In the genomic region with DNA sequence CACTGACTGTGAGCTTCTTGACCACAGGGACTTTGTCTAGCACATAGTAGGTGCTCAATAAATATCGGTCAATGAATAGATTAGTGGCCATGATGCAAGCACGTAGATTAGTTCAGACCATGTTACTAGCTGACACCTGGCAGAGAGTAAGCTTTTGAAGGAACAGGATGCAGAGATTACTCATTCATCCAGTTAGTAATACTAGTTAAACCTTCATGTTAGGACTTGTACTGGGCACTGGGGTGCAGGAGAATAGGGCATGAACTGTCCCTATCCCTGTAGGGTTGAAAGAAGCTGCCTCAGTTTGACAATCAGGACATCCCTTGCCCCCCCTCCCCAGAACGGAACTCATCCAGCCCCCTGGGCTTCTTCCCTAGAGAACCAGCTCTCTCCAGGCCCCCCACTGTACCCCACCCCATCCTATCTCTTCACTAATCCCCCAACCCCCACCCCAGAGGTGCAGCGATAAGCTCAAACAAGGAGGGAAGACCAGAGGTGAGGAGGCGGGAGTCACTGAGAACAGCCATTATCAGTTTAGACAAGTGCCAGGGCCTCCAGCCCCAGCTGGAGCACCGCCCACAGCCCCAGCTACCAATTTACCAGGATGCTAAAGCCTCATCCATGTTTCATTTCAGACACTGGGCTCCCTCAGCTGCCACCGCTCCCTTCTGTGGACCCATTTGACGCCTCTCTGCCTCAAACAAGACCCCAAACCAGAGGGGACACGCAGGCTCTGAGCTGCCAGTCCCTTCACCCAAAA, we compare ENCODE assay signal across 25 cellular contexts.
A peak's percentile ranks its signal among the peaks of the same experiment; 100 is the strongest.
DNase-seq lines count a peak whose midpoint lies in the region; ATAC-seq, FAIRE-seq and TF ChIP-seq lines count a peak whose summit lies in the region.
"Had no signal": no experiment of that assay in that cellular context is flagged by ENCODE, and none has a peak within 500 bp of the region (broad histone marks: within the 10 kb centered on the region; RNA-seq: fewer than 3 reads in every experiment).

No MANE protein-coding gene starts in this region.

- H3K27ac Mint-ChIP-seq in MCF 10A (ENCODE audit: low read depth, unreplicated experiment) = no peak overlapping the region

- ATAC-seq in foreskin keratinocyte = peak; percentile 87
- no peak for ATAC-seq in GM18868 (IDR thresholded peaks at IDR 0.05; ENCODE audit: unreplicated experiment)
- ATAC-seq: HepG2, Right ventricle myocardium inferior had no signal

- H3K4me1 Mint-ChIP-seq in MCF 10A (ENCODE audit: insufficient read depth, unreplicated experiment) = no peaks in the 10 kb centered on the region

- no peak overlapping the region for H3K4me3 Mint-ChIP-seq in MCF 10A (ENCODE audit: unreplicated experiment)

- no TSS peak for BruUV-seq in MCF 10A (replicated peaks; lab: Mats Ljungman, UMichigan)

- TF ChIP-seq CTCF in MCF 10A (IDR thresholded peaks at IDR 0.05; ENCODE audit: unreplicated experiment) (no peak), breast epithelium (IDR thresholded peaks at IDR 0.05) (no peak), foreskin keratinocyte (conservative IDR thresholded peaks at IDR 0.05) (no peak), transverse colon (IDR thresholded peaks at IDR 0.05) (no peak)

- no peaks in the 10 kb centered on the region for H3K9me3 Mint-ChIP-seq in MCF 10A (ENCODE audit: unreplicated experiment)

- H3K27ac ChIP-seq in breast epithelium (no peak overlapping the region), foreskin keratinocyte (no peak overlapping the region), transverse colon (no peak overlapping the region)
- H3K27ac ChIP-seq: Peyer's patch, SJCRH30 had no signal

- intact Hi-C loops in MCF 10A (cut with micrococcal nuclease) = loop anchor here (10.0 kb wide), 1 partner anchor 85 kb away; a partner anchor contains a TSS
- intact Hi-C loops in breast epithelium (cut with DNase I; ENCODE audit: low total_unique reads) = no loop called here
- intact Hi-C loops in transverse colon (cut with DNase I; ENCODE audit: low total_unique reads) = no loop called here

- H3K36me3 Mint-ChIP-seq in MCF 10A (ENCODE audit: insufficient read depth, unreplicated experiment) = no peaks in the 10 kb centered on the region

- H3K9me3 ChIP-seq in breast epithelium = no peaks in the 10 kb centered on the region
- no peaks in the 10 kb centered on the region for H3K9me3 ChIP-seq in transverse colon
- H3K9me3 ChIP-seq: MG63, Peyer's patch, SJCRH30 had no signal

- no peak for FAIRE-seq in RCC 7860 (lab: Jason Lieb, UNC)
- FAIRE-seq: GM12891, GM19239, H1, HepG2 had no signal

- H3K27me3 ChIP-seq in breast epithelium = peaks cover 4 to 80% of the 10 kb centered on the region in 2 donors
- H3K27me3 ChIP-seq in foreskin keratinocyte = peaks cover 40% of the 10 kb centered on the region
- peaks cover 79% of the 10 kb centered on the region for H3K27me3 ChIP-seq in transverse colon
- H3K27me3 ChIP-seq: Peyer's patch had no signal

- 61 to 76% methylated on average over 5 to 9 of the region's 9 CpGs for WGBS in transverse colon (ENCODE audit: low coverage in 1 of 2), 2 donors

- peaks cover 55% of the 10 kb centered on the region for H3K27me3 Mint-ChIP-seq in MCF 10A (ENCODE audit: insufficient read depth, unreplicated experiment)

- CTCF ChIA-PET in MCF 10A (lab: Yijun Ruan, JAX) = interaction anchor here (0.7 kb wide), 1 partner anchor 12 kb away, joined by 3 read pairs; no protein-coding TSS in a partner anchor

- H3K4me3 ChIP-seq in breast epithelium (no peak overlapping the region), transverse colon (no peak overlapping the region)
- H3K4me3 ChIP-seq: MG63, Peyer's patch, SJCRH30 had no signal

- H3K36me3 ChIP-seq in breast epithelium (no peaks in the 10 kb centered on the region), transverse colon (no peaks in the 10 kb centered on the region)
- H3K36me3 ChIP-seq: MG63, Peyer's patch, SJCRH30 had no signal

- DNase-seq in MCF 10A (ENCODE audit: unreplicated experiment) (peak; percentile 9), breast epithelium (ENCODE audit: low spot score in 2 of 2) (no peak), SK-N-DZ (ENCODE audit: low spot score) (peak; percentile 39), foreskin keratinocyte (peak; percentile 42 to 60), transverse colon (no peak), RCC 7860 (ENCODE audit: low spot score) (no peak), NCI-H524 treated with DMSO at 0.1 percent for 48 hours (lab: John Stamatoyannopoulos, UW) (no peak)
- DNase-seq: 8988T, ACHN, Calu3, DMS79 treated with DMSO at 0.1 percent for 48 hours, GF-D8, MG63, NCI-H1417, NCI-H1694, NCI-H226, NCI-H774, Peyer's patch, SJCRH30 had no signal

- no peak for TF ChIP-seq EP300 in transverse colon (IDR thresholded peaks at IDR 0.05; ENCODE audit: low read depth)

- H3K4me1 ChIP-seq in breast epithelium (no peaks in the 10 kb centered on the region), foreskin keratinocyte (peaks cover 9% of the 10 kb centered on the region), transverse colon (no peaks in the 10 kb centered on the region)
- H3K4me1 ChIP-seq: Peyer's patch, SJCRH30 had no signal

- TF ChIP-seq POLR2A in breast epithelium (IDR thresholded peaks at IDR 0.05) = no peak
- TF ChIP-seq POLR2A in transverse colon (IDR thresholded peaks at IDR 0.05) = no peak

- POLR2A ChIA-PET in MCF 10A (lab: Yijun Ruan, JAX) = no interaction called here

- in situ Hi-C loops in transverse colon (cut with MboI; ENCODE audit: low pct_ligation_motif_present in 1 of 4, low pct_unique_long_range_greater_than_20kb in 1 of 4, low sequenced_read_pairs in 3 of 4) = no loop called here

Comparison
In these comparisons a context has a peak if more than half of its experiments do, and no peak if none do; other contexts are left out.
1. DNase-seq: peak in MCF 10A (single experiment), SK-N-DZ (single experiment) and foreskin keratinocyte (2 of 2); none in breast epithelium (0 of 2), transverse colon (single experiment), RCC 7860 (single experiment) and NCI-H524 treated with DMSO at 0.1 percent for 48 hours (single experiment).